In the genomic region with DNA sequence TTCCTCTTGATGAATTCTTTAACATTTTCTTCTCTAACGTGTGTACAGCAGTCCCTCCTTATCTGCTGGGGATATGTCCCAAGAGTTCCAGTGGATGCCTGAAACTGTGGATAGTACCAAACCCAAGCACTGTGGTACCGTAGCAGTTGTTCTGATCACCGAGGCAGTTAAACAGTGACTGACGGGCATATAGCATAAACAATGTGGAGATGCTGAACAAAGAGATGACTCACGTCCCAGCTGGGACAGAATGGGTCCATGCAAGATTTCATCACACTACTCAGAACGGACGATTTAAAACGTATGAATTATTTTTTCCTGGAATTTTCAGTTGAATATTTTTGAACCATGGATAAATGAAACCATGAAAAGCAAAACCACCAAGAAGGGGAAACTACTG, we compare ENCODE assay signal across 1 cellular context.
A peak's percentile ranks its signal among the peaks of the same experiment; 100 is the strongest.
TF ChIP-seq lines count a peak whose summit lies in the region.

No MANE protein-coding gene starts in this region.

TF ChIP-seq in HepG2, 621 proteins besides CTCF, POLR2A, EP300 and RAD21:
- TF ChIP-seq SOX13 (IDR thresholded peaks at IDR 0.05) = 0 out of 2 replicates have a peak, but pooled peaks have one; percentile 22
- peak in 1 of 2 experiments; percentile 92; a peak in 2 of 4 replicates for TF ChIP-seq SOX13 (CRISPR knock-in tag; conservative IDR thresholded peaks at IDR 0.05 in 1 of 2, IDR thresholded peaks at IDR 0.05 in 1 of 2)
- TF ChIP-seq CEBPB (IDR thresholded peaks at IDR 0.05; ENCODE audit: borderline replicate concordance, low read depth, low read length) = peak; percentile 68
- TF ChIP-seq FOSL2 (CRISPR knock-in tag; IDR thresholded peaks at IDR 0.05) = peak; percentile 97
- TF ChIP-seq ZNF124 (CRISPR knock-in tag; IDR thresholded peaks at IDR 0.05) = no peak
- TF ChIP-seq HMGA1 (CRISPR knock-in tag; conservative IDR thresholded peaks at IDR 0.05) = no peak
- TF ChIP-seq FOSL1 (CRISPR knock-in tag; IDR thresholded peaks at IDR 0.05; ENCODE audit: borderline replicate concordance) = no peak
- TF ChIP-seq, protein P1, sequence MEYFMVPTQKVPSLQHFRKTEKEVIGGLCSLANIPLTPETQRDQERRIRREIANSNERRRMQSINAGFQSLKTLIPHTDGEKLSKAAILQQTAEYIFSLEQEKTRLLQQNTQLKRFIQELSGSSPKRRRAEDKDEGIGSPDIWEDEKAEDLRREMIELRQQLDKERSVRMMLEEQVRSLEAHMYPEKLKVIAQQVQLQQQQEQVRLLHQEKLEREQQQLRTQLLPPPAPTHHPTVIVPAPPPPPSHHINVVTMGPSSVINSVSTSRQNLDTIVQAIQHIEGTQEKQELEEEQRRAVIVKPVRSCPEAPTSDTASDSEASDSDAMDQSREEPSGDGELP (IDR thresholded peaks at IDR 0.05; ENCODE audit: borderline replicate concordance, low read depth) = peak; percentile 68; the same call in 1 of the 2 replicates
- peak; percentile 89 for TF ChIP-seq SOX5 (CRISPR knock-in tag; IDR thresholded peaks at IDR 0.05; ENCODE audit: borderline replicate concordance)
- no peak for TF ChIP-seq SOX6 (IDR thresholded peaks at IDR 0.05)
- peak; percentile 79 for TF ChIP-seq SOX6 (CRISPR knock-in tag; IDR thresholded peaks at IDR 0.05)
- TF ChIP-seq ATF3 (CRISPR knock-in tag; IDR thresholded peaks at IDR 0.05) = 0 out of 2 replicates have a peak, but pooled peaks have one; percentile 38
- peak; percentile 66 for TF ChIP-seq CEBPG (CRISPR knock-in tag; IDR thresholded peaks at IDR 0.05)
- peak in 1 of 2 experiments; percentile 96; a peak in 2 of 4 replicates for TF ChIP-seq ATF4 (CRISPR knock-in tag; IDR thresholded peaks at IDR 0.05)
